Comparison of ENCODE assay signal across 1 cellular context in the genomic region with DNA sequence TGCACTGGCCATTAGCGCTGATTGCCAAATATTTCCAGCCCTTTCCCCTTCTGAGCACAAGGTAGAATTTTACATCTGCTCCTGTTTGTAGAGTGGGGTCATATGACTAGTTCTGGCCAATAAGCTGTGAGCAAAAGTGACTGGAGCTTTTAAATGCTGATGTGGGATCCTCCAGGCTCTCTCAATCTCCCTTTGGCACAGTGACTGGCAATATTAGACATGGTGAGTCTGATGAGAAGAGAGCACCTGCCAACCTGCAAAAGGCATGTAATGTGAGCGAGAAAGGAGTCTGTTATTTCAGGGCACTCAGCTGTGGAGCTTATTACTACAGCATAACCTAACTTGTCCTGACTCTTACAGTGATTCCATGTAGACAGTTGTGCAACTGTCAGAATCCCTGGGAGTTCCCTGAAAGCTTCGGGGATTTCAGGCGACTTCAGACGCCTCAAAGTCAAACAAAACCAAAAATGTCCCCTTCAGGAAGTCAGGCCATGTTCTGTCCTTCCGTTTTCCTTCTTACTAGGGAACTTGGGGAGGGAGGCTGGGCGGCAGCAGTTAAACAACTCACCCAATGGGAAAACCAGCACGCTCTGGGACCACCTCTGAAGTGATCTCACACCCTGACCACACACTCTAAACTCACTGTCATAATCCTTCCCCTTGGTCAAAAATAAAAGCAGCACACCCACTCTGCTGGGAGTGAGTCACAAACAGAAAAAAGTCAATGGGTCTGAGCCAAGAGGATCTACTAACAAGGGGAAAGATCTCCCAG.
A peak's percentile ranks its signal among the peaks of the same experiment; 100 is the strongest.
TF ChIP-seq lines count a peak whose summit lies in the region.

No MANE protein-coding gene starts in this region.

TF ChIP-seq in liver, 16 proteins besides CTCF, POLR2A, EP300 and RAD21 (continued from another document):
- TF ChIP-seq, protein P1, sequence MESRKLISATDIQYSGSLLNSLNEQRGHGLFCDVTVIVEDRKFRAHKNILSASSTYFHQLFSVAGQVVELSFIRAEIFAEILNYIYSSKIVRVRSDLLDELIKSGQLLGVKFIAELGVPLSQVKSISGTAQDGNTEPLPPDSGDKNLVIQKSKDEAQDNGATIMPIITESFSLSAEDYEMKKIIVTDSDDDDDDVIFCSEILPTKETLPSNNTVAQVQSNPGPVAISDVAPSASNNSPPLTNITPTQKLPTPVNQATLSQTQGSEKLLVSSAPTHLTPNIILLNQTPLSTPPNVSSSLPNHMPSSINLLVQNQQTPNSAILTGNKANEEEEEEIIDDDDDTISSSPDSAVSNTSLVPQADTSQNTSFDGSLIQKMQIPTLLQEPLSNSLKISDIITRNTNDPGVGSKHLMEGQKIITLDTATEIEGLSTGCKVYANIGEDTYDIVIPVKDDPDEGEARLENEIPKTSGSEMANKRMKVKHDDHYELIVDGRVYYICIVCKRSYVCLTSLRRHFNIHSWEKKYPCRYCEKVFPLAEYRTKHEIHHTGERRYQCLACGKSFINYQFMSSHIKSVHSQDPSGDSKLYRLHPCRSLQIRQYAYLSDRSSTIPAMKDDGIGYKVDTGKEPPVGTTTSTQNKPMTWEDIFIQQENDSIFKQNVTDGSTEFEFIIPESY (IDR thresholded peaks at IDR 0.05) = no peak
- TF ChIP-seq YY1 (IDR thresholded peaks at IDR 0.05) = no peak
- TF ChIP-seq, protein P2, sequence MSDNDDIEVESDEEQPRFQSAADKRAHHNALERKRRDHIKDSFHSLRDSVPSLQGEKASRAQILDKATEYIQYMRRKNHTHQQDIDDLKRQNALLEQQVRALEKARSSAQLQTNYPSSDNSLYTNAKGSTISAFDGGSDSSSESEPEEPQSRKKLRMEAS (IDR thresholded peaks at IDR 0.05) = no peak
- TF ChIP-seq HNF4G (IDR thresholded peaks at IDR 0.05) = no peak
- TF ChIP-seq TAF1 (conservative IDR thresholded peaks at IDR 0.05) = no peak
- TF ChIP-seq ATF3 (IDR thresholded peaks at IDR 0.05) = no peak
- no peak for TF ChIP-seq FOXA1 (IDR thresholded peaks at IDR 0.05)
- peak in 1 of 2 donors; percentile 31 for TF ChIP-seq JUND (IDR thresholded peaks at IDR 0.05)
TF ChIP-seq in liver: peak in this region for 2.
